12 cellular contexts compared by ENCODE assay signal in the genomic region with DNA sequence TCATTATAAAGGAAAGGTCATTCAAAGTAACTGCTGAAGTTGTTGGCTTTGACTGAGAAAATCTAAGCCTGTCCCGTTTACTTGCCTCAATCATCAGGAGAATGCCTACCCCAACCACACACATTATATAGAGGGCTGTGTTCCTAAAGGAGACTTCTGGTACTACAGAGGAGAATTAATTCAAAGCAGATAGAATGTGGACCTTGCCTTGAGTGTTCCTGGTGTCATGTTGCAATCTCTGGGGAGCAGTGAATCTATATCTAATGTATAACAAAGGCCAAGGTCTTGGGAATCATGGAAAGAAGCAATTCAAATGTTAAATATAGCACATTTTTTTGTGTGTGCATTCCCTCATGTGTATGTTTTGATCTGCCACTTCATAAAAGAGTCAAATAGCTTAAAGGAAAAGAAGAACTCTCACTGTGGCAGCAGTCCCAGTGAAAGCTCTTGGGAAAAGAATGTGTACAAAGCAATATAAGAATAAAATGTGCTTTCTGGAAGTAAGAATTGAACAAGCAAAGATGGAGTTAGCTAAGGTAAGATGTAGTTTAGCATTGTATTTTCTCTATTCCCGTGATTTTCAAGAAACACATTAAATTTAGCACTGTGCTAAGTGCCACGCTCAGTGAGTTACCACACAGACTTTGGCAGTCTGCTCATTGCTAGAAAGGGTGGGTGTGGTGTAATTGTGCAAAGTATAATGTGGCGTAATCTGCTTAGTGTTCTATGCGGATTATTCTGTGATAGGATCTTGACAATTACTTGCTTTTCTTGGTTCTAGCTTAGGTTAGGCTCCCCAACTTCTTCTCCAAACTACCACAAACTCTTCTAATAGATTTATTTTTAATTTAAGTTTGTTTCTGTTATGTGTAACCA. TPM values are rescaled to one million over a fixed set of nuclear protein-coding genes. Genes with fewer than 3 reads are reported as not detected.
DNase-seq lines count a peak whose midpoint lies in the region; ATAC-seq and TF ChIP-seq lines count a peak whose summit lies in the region.
"Had no signal": no experiment of that assay in that cellular context is flagged by ENCODE, and none has a peak within 500 bp of the region (broad histone marks: within the 10 kb centered on the region; RNA-seq: fewer than 3 reads in every experiment).

No MANE protein-coding gene starts in this region.

- no peaks in the 10 kb centered on the region for H3K27me3 Mint-ChIP-seq in chondrocyte (ENCODE audit: low read depth)
- no peaks in the 10 kb centered on the region for H3K27me3 Mint-ChIP-seq in type B pancreatic cell
- H3K27me3 Mint-ChIP-seq: activated T-cell treated with anti-CD3 and anti-CD28 coated beads, Interleukin-2, amount 50 U/mL, for 24 hours had no signal

- TF ChIP-seq CTCF in chondrocyte (IDR thresholded peaks at IDR 0.05) (peak; percentile 47), type B pancreatic cell (conservative IDR thresholded peaks at IDR 0.05) (peak; percentile 38)

- H3K9me3 Mint-ChIP-seq in chondrocyte (ENCODE audit: low read depth) (no peaks in the 10 kb centered on the region), type B pancreatic cell (no peaks in the 10 kb centered on the region)
- H3K9me3 Mint-ChIP-seq: activated T-cell treated with anti-CD3 and anti-CD28 coated beads, Interleukin-2, amount 50 U/mL, for 24 hours had no signal

- DNase-seq in NCI-H2107 treated with DMSO at 0.1 percent for 48 hours (lab: John Stamatoyannopoulos, UW; ENCODE audit: unreplicated experiment) (peak; percentile 2), NCI-H2107 (lab: John Stamatoyannopoulos, UW) (no peak), chondrocyte (ENCODE audit: low spot score) (no peak), left lobe of liver (ENCODE audit: low spot score) (peak; percentile 66), type B pancreatic cell (ENCODE audit: extremely low spot score, unreplicated experiment) (no peak), erythroblast (lab: John Stamatoyannopoulos, UW) (no peak), NCI-H1436 treated with DMSO at 0.1 percent for 48 hours (lab: John Stamatoyannopoulos, UW) (no peak)
- DNase-seq: activated T-cell treated with anti-CD3 and anti-CD28 coated beads, Interleukin-2, amount 50 U/mL, for 24 hours; T-helper 9 cell had no signal

- H3K36me3 Mint-ChIP-seq in chondrocyte (ENCODE audit: low read depth) = no peaks in the 10 kb centered on the region
- H3K36me3 Mint-ChIP-seq in type B pancreatic cell = no peaks in the 10 kb centered on the region

- H3K4me1 Mint-ChIP-seq in chondrocyte (ENCODE audit: low read depth) (peaks cover 77% of the 10 kb centered on the region), type B pancreatic cell (ENCODE audit: unreplicated experiment) (peaks cover 12% of the 10 kb centered on the region)

- H3K27ac Mint-ChIP-seq in chondrocyte (ENCODE audit: unreplicated experiment) (peak overlapping the region; percentile 34), type B pancreatic cell (peak overlapping the region; percentile 0)
- H3K27ac Mint-ChIP-seq: activated T-cell treated with anti-CD3 and anti-CD28 coated beads, Interleukin-2, amount 50 U/mL, for 24 hours had no signal

- no peak overlapping the region for H3K4me3 Mint-ChIP-seq in chondrocyte (ENCODE audit: unreplicated experiment)
- no peak overlapping the region for H3K4me3 Mint-ChIP-seq in type B pancreatic cell
- H3K4me3 Mint-ChIP-seq: activated T-cell treated with anti-CD3 and anti-CD28 coated beads, Interleukin-2, amount 50 U/mL, for 24 hours had no signal

- ATAC-seq in left lobe of liver (peak; percentile 80), GM19324 (IDR thresholded peaks at IDR 0.05; ENCODE audit: low FRiP score, unreplicated experiment) (no peak)

- TF ChIP-seq POLR2A in erythroblast (IDR thresholded peaks at IDR 0.05; ENCODE audit: low read length) = no peak

RNA-seq across cellular contexts. Expression of gene ADH6, which starts 13.7 kb away (rescaled TPM):
- 0.19 TPM in 1 of 3 replicates, not detected in the others for total RNA-seq in chondrocyte
- total RNA-seq in left lobe of liver = 144 TPM
- total RNA-seq in type B pancreatic cell (ENCODE audit: low replicate concordance) = 5.2 and 9.8 TPM in 2 replicates
- total RNA-seq: cerebellum, posterior vena cava had no signal

Comparison
In these comparisons a context has a peak if more than half of its experiments do, and no peak if none do; other contexts are left out.
1. DNase-seq: peak in NCI-H2107 treated with DMSO at 0.1 percent for 48 hours (single experiment) and left lobe of liver (single experiment); none in NCI-H2107 (single experiment), chondrocyte (single experiment), type B pancreatic cell (single experiment), erythroblast (0 of 2) and NCI-H1436 treated with DMSO at 0.1 percent for 48 hours (single experiment).
2. RNA of gene ADH6, which starts 13.7 kb away (total RNA-seq): 144 TPM in left lobe of liver (single experiment); 5.2 to 9.8 TPM in type B pancreatic cell and 0.19 TPM in chondrocyte; every median in the first group is over 10 times any median in the second.